ENCODE assay signal across 8 cellular contexts in genomic region chr7:74788369-74789150, GRCh38. TPM values are rescaled to one million over a fixed set of nuclear protein-coding genes. Genes with fewer than 3 reads are reported as not detected.
DNase-seq lines count a peak whose midpoint lies in the region; ATAC-seq and TF ChIP-seq lines count a peak whose summit lies in the region.
"Not testable (repeated sequence)": the region's sequence is repeated elsewhere in the genome, so short reads cannot be mapped to it uniquely, and the experiment has no call there.

No MANE protein-coding gene starts in this region.

- not testable (repeated sequence) for H3K27ac Mint-ChIP-seq in T-cell; activated naive CD8-positive, alpha-beta T cell treated with anti-CD3 and anti-CD28 coated beads for 36 hours

- POLR2A ChIA-PET in T-cell (lab: Charles Lee): not testable (repeated sequence)

- H3K36me3 ChIP-seq in tibial artery: not testable (repeated sequence)

- H3K27me3 ChIP-seq in tibial artery: not testable (repeated sequence)

- H3K4me3 ChIP-seq in tibial artery: peak overlapping the region; percentile 43

- H3K36me3 Mint-ChIP-seq in T-cell; activated naive CD8-positive, alpha-beta T cell treated with anti-CD3 and anti-CD28 coated beads for 36 hours: not testable (repeated sequence)

- CTCF ChIA-PET in T-cell (lab: Charles Lee): not testable (repeated sequence)

- intact Hi-C loops in head of caudate nucleus (cut with DNase I); tibial artery (cut with DNase I; ENCODE audit: low total_unique reads): not testable (repeated sequence)

- not testable (repeated sequence) for H3K4me1 ChIP-seq in tibial artery

- not testable (repeated sequence) for H3K9me3 ChIP-seq in tibial artery

- peak overlapping the region; percentile 28 to 57 (median 56) for H3K4me3 Mint-ChIP-seq in T-cell
- H3K4me3 Mint-ChIP-seq in activated naive CD8-positive, alpha-beta T cell treated with anti-CD3 and anti-CD28 coated beads for 36 hours: peak overlapping the region; percentile 32

- H3K9me3 Mint-ChIP-seq in T-cell; activated naive CD8-positive, alpha-beta T cell treated with anti-CD3 and anti-CD28 coated beads for 36 hours: not testable (repeated sequence)

- peak; percentile 30 for DNase-seq in NCI-H2029 (lab: John Stamatoyannopoulos, UW)
- peak; percentile 71 to 100 (median 90) for DNase-seq in T-cell
- peak; percentile 93 for DNase-seq in activated naive CD8-positive, alpha-beta T cell treated with anti-CD3 and anti-CD28 coated beads for 36 hours
- peak; percentile 84 to 99 (median 96) for DNase-seq in head of caudate nucleus
- peak; percentile 95 for DNase-seq in pons (ENCODE audit: low spot score)
- DNase-seq in tibial artery: peak; percentile 96 to 98

- not testable (repeated sequence) for TF ChIP-seq CTCF in tibial artery (IDR thresholded peaks at IDR 0.05)

- ATAC-seq in GM18858 (IDR thresholded peaks at IDR 0.05; ENCODE audit: unreplicated experiment): peak; percentile 56
- ATAC-seq in HG03039 (IDR thresholded peaks at IDR 0.05; ENCODE audit: unreplicated experiment): peak; percentile 85
- ATAC-seq in T-cell (replicated peaks in 1 of 4): peak; percentile 88 to 95 (median 90)

- H3K4me1 Mint-ChIP-seq in T-cell; activated naive CD8-positive, alpha-beta T cell treated with anti-CD3 and anti-CD28 coated beads for 36 hours: not testable (repeated sequence)

- not testable (repeated sequence) for H3K27me3 Mint-ChIP-seq in T-cell; activated naive CD8-positive, alpha-beta T cell treated with anti-CD3 and anti-CD28 coated beads for 36 hours

- H3K27ac ChIP-seq in tibial artery: not testable (repeated sequence)

RNA-seq across cellular contexts. Expression of gene NCF1, which starts 14.7 kb away (rescaled TPM):
- total RNA-seq in T-cell: 1 to 10 TPM; 2.6 to 9.4 (median 6.5) TPM
- 1 to 10 TPM; 1.8 to 2.5 TPM for total RNA-seq in activated naive CD8-positive, alpha-beta T cell treated with anti-CD3 and anti-CD28 coated beads for 36 hours

Comparison
In these comparisons a context has a peak if more than half of its experiments do, and no peak if none do; other contexts are left out.
1. DNase-seq: peak in every context shown above with its lines; median percentile 97 in tibial artery; 96 in head of caudate nucleus; 95 in pons; 93 in activated naive CD8-positive, alpha-beta T cell treated with anti-CD3 and anti-CD28 coated beads for 36 hours; 90 in T-cell; 30 in NCI-H2029.